In the genomic region with DNA sequence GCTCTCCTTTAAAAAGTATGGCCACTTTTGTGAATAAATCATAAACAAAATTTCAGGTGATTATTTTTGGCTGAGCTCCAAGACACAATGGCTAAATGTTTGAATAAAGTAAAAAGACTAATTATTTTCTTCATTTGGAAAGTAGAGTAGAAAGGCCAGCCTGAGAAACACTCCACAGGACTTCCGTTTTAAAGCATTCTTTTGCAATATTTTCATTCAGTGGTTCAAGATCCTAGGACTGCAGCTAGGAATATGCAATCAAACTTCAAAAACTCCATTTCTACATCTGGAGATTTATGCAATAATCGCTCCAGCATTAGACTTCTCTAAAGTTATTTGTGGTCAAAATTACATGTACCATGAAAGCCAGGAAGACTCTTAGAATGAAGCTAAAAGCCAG, we compare ENCODE assay signal across 1 cellular context.
TF ChIP-seq lines count a peak whose summit lies in the region.

No MANE protein-coding gene starts in this region.

TF ChIP-seq in SK-N-SH, 30 proteins besides CTCF, POLR2A, EP300 and RAD21 (continued from another document):
- TF ChIP-seq IRF3 (IDR thresholded peaks at IDR 0.05; ENCODE audit: low read depth, low read length) (no peak), FOSL2 (IDR thresholded peaks at IDR 0.05; ENCODE audit: borderline replicate concordance, low read depth) (no peak), GATA2 (CRISPR knock-in tag; IDR thresholded peaks at IDR 0.05) (no peak)
